31 cellular contexts compared by ENCODE assay signal in genomic region chr4:172153694-172154093, GRCh38.
"Had no signal": no experiment of that assay in that cellular context is flagged by ENCODE, and none has a peak within 500 bp of the region (broad histone marks: within the 10 kb centered on the region; RNA-seq: fewer than 3 reads in every experiment).

No MANE protein-coding gene starts in this region.

- H3K36me3 ChIP-seq: gastrocnemius medialis, left lung, lower lobe of right lung, pancreas, prostate gland, transverse colon had no signal

- H3K4me3 ChIP-seq: gastrocnemius medialis, left lung, lower lobe of right lung, mucosa of descending colon, pancreas, prostate gland, skin epidermis, testis, transverse colon had no signal

- FAIRE-seq: bronchial epithelial cell, endometrium, islet of Langerhans, pancreas, TTC549 had no signal

- H3K9me3 ChIP-seq: gastrocnemius medialis, left lung, lower lobe of right lung, mucosa of descending colon, pancreas, prostate gland, testis, transverse colon had no signal

- H3K27me3 ChIP-seq: gastrocnemius medialis, left lung, pancreas, testis, transverse colon had no signal

- DNase-seq: activated CD4-positive, alpha-beta memory T cell treated with anti-CD3 and anti-CD28 coated beads, Interleukin-2, amount 10 ng/mL, durations not matched to agents 7 days and 5 days; activated CD4-positive, alpha-beta T cell treated with anti-CD3 and anti-CD28 coated beads for 1 hour; activated CD4-positive, alpha-beta T cell treated with anti-CD3 and anti-CD28 coated beads, Interleukin-2, amount 10 ng/mL, durations not matched to agents 7 days and 5 days; activated CD8-positive, alpha-beta memory T cell treated with anti-CD3 and anti-CD28 coated beads, Interleukin-2, amount 50 U/mL, for 48 hours; activated gamma-delta T cell; activated naive CD4-positive, alpha-beta T cell treated with anti-CD3 and anti-CD28 coated beads, Interleukin-2, amount 10 ng/mL, durations not matched to agents 7 days and 5 days; activated T-cell treated with anti-CD3 and anti-CD28 coated beads, Interleukin-2, amount 50 U/mL, for 24 hours; amniotic stem cell; dermis blood vessel endothelial cell; effector CD8-positive, alpha-beta T cell; gastrocnemius medialis; glutamatergic neuron; left lung; lower lobe of right lung; mucosa of descending colon; nucleus accumbens; pancreas; retina; stimulated activated CD4-positive, alpha-beta T cell treated with anti-CD3 and anti-CD28 coated beads, Interleukin-12 subunit alpha, Interleukin-12 subunit beta, amount 100 ng/mL, for 4 hours; stimulated activated CD4-positive, alpha-beta T cell treated with anti-CD3 and anti-CD28 coated beads, Interleukin-4, amount 100 ng/mL, for 1 hour; stimulated activated naive CD8-positive, alpha-beta T cell treated with anti-CD3 and anti-CD28 coated beads, Interleukin-15, Interleukin-2, amounts not matched to agents 100 U/mL and 50 U/mL, for 24 hours; testis; transverse colon had no signal

- H3K27ac ChIP-seq: gastrocnemius medialis, left lung, lower lobe of right lung, pancreas, prostate gland, skin epidermis, testis, transverse colon had no signal

- H3K4me1 ChIP-seq: gastrocnemius medialis, left lung, lower lobe of right lung, pancreas, prostate gland, testis, transverse colon had no signal

- ATAC-seq: gastrocnemius medialis; left lung; lower lobe of right lung; mucosa of descending colon; pancreas; sciatic nerve; stimulated activated naive CD8-positive, alpha-beta T cell treated with anti-CD3 and anti-CD28 coated beads, Interleukin-15, Interleukin-2, amounts not matched to agents 100 U/mL and 50 U/mL, for 24 hours; WTC11 had no signal
